ENCODE assay signal across 12 cellular contexts in genomic region chr22:35411112-35411511, GRCh38. TPM values are rescaled to one million over a fixed set of nuclear protein-coding genes. Genes with fewer than 3 reads are reported as not detected.
DNase-seq lines count a peak whose midpoint lies in the region; ATAC-seq, FAIRE-seq and TF ChIP-seq lines count a peak whose summit lies in the region.
"Had no signal": no experiment of that assay in that cellular context is flagged by ENCODE, and none has a peak within 500 bp of the region (broad histone marks: within the 10 kb centered on the region; RNA-seq: fewer than 3 reads in every experiment).

No MANE protein-coding gene starts in this region.

- H3K4me1 Mint-ChIP-seq in endodermal cell: no peaks in the 10 kb centered on the region

- peaks cover 91% of the 10 kb centered on the region for H3K36me3 Mint-ChIP-seq in endodermal cell (ENCODE audit: low read depth)

- no peak for FAIRE-seq in small intestine (lab: Jason Lieb, UNC)
- FAIRE-seq: keratinocyte had no signal

- H3K9ac ChIP-seq in BLaER1 (peak overlapping the region; percentile 18; the same call in 1 of the 2 replicates), endodermal cell (ENCODE audit: extremely low read depth, low read length, poor library complexity, severe bottlenecking) (no peak overlapping the region)
- H3K9ac ChIP-seq: parathyroid adenoma had no signal

- H3K27ac Mint-ChIP-seq in endodermal cell: peak overlapping the region; percentile 85

- H3K4me1 ChIP-seq in BLaER1: peaks cover 40% of the 10 kb centered on the region
- no peaks in the 10 kb centered on the region for H3K4me1 ChIP-seq in endodermal cell (ENCODE audit: control insufficient read depth, insufficient read depth, low read length)
- no peaks in the 10 kb centered on the region for H3K4me1 ChIP-seq in small intestine (ENCODE audit: control insufficient read depth in 2 of 2, insufficient read depth in 1 of 2, low read depth in 1 of 2, low read length in 1 of 2)
- H3K4me1 ChIP-seq: parathyroid adenoma had no signal

- H3K9me3 Mint-ChIP-seq in endodermal cell: no peaks in the 10 kb centered on the region

- peaks cover 94% of the 10 kb centered on the region for H3K36me3 ChIP-seq in BLaER1
- H3K36me3 ChIP-seq in endodermal cell (ENCODE audit: control insufficient read depth, insufficient read depth, low read length): peaks cover 87% of the 10 kb centered on the region
- H3K36me3 ChIP-seq in small intestine (ENCODE audit: control insufficient read depth in 2 of 2, insufficient read depth in 2 of 2, low read length in 2 of 2): peaks cover 0 to 12% of the 10 kb centered on the region in 2 donors

- H3K27ac ChIP-seq in BLaER1: peak overlapping the region; percentile 66; the same call in 1 of the 2 replicates
- H3K27ac ChIP-seq in endodermal cell (ENCODE audit: low read depth, low read length): no peak overlapping the region
- H3K27ac ChIP-seq in small intestine (ENCODE audit: low read depth in 1 of 2, low read length in 1 of 2): peak overlapping the region in 1 of 2 donors; percentile 71
- H3K27ac ChIP-seq: parathyroid adenoma had no signal

- H3K27me3 ChIP-seq in BLaER1 (no peaks in the 10 kb centered on the region), endodermal cell (ENCODE audit: control insufficient read depth, insufficient read depth, low read length, poor library complexity, severe bottlenecking) (no peaks in the 10 kb centered on the region), small intestine (ENCODE audit: control insufficient read depth in 2 of 2, insufficient read depth in 2 of 2, low read length in 2 of 2) (no peaks in the 10 kb centered on the region)

- H4K20me1 ChIP-seq in BLaER1: peaks cover 49% of the 10 kb centered on the region

- H3K27me3 Mint-ChIP-seq in endodermal cell (ENCODE audit: insufficient read depth): no peaks in the 10 kb centered on the region

- ATAC-seq in left colon: no peak

- TF ChIP-seq CTCF in GM12874 (IDR thresholded peaks at IDR 0.05; ENCODE audit: insufficient read depth, low read depth, low read length) (peak; percentile 57), endodermal cell (conservative IDR thresholded peaks at IDR 0.05) (peak; percentile 48)

- peak overlapping the region; percentile 86 for H3K4me2 ChIP-seq in BLaER1

- intact Hi-C loops in left colon (cut with DNase I, micrococcal nuclease): no loop called here

- DNase-seq in MV-4-11 (lab: John Stamatoyannopoulos, UW) (peak; percentile 72), endodermal cell (no peak), left colon (no peak), HT-29 (ENCODE audit: low spot score) (no peak), SKM-1 (lab: John Stamatoyannopoulos, UW; ENCODE audit: unreplicated experiment) (no peak), small intestine (no peak)
- DNase-seq: H7, NCI-H1694 treated with DMSO at 0.1 percent for 48 hours had no signal

- H3K4me3 ChIP-seq in BLaER1 (no peak overlapping the region), endodermal cell (ENCODE audit: low read length) (no peak overlapping the region), small intestine (ENCODE audit: low read depth in 1 of 2, low read length in 2 of 2) (no peak overlapping the region)

- 87 to 93% methylated on average over 6 to 7 of the region's 7 CpGs for WGBS in endodermal cell (ENCODE audit: insufficient coverage in 1 of 2, insufficient read length in 1 of 2), 2 experiments
- WGBS in small intestine, 3 donors: 76 to 87% (median 86%) methylated on average over 7 of the region's 7 CpGs

- no peaks in the 10 kb centered on the region for H3K9me3 ChIP-seq in BLaER1
- no peaks in the 10 kb centered on the region for H3K9me3 ChIP-seq in endodermal cell (ENCODE audit: control insufficient read depth, low read length)
- H3K9me3 ChIP-seq in small intestine (ENCODE audit: control insufficient read depth, low read depth): no peaks in the 10 kb centered on the region

- no peak overlapping the region for H3K4me3 Mint-ChIP-seq in endodermal cell

RNA-seq across cellular contexts. Expression of gene MCM5, which starts 11.2 kb away (rescaled TPM):
- 100 to 1,000 TPM; 155 to 179 TPM for total RNA-seq in endodermal cell
- 89.4 TPM for polyA plus RNA-seq in endodermal cell (2013, experiment 1 of 2)
- 70.5 TPM for polyA plus RNA-seq in endodermal cell (2013, experiment 2 of 2)
- total RNA-seq in left colon: 10 to 100 TPM; 17.2 to 32.0 TPM
- total RNA-seq in HT-29 (2014; rRNA removed; shearing (Covaris generic)): 154 and 155 TPM in 2 replicates
- 10 to 100 TPM in 1 of 3 donors, 1 to 10 TPM in 2; 5.6 to 31.8 (median 6.5) TPM for polyA plus RNA-seq in small intestine

RNA-seq across cellular contexts. Expression of gene HMOX1, which starts 30.2 kb away (rescaled TPM):
- 10 to 100 TPM; 11.4 to 21.6 TPM for total RNA-seq in endodermal cell
- polyA plus RNA-seq in endodermal cell (2013, experiment 1 of 2): 14.4 TPM
- 12.5 TPM for polyA plus RNA-seq in endodermal cell (2013, experiment 2 of 2)
- total RNA-seq in left colon: 10 to 100 TPM; 29.5 to 52.3 TPM
- 14.9 and 21.6 TPM in 2 replicates for total RNA-seq in HT-29 (2014; rRNA removed; shearing (Covaris generic))
- polyA plus RNA-seq in small intestine: 100 to 1,000 TPM in 1 of 3 donors, 10 to 100 TPM in 2; 22.3 to 119 (median 91.0) TPM
